ENCODE assay signal across 9 cellular contexts in the genomic region with DNA sequence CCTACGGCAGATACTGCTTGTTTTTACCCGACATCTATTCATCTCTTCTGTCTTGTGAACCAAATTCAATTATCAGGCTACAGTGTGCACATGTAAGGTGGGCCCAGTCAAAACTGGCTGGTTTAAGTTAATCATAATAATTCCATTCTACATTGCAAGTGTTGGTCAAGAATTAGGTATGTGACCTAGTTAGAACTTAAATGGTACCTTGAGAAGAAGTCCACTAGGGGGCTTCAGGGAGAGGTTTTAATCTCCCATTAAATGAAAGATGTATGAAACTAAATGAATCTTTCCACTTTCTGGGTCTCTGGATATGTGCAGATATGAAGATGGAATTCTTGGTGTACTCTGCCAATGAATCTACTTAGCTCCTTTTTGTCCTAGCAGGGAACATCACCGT.
DNase-seq lines count a peak whose midpoint lies in the region; ATAC-seq and TF ChIP-seq lines count a peak whose summit lies in the region.
"Had no signal": no experiment of that assay in that cellular context is flagged by ENCODE, and none has a peak within 500 bp of the region (broad histone marks: within the 10 kb centered on the region; RNA-seq: fewer than 3 reads in every experiment).

No MANE protein-coding gene starts in this region.

- WGBS in liver: 91% methylated on average over 3 of the region's 3 CpGs

- H3K27ac ChIP-seq in liver (ENCODE audit: low read depth in 1 of 2, low read length in 2 of 2): no peak overlapping the region

- POLR2A ChIA-PET in BJ (lab: Charles Lee): no interaction called here

- no peak overlapping the region for H3K27ac Mint-ChIP-seq in HFFc6
- H3K27ac Mint-ChIP-seq: memory B cell had no signal

- H3K27me3 ChIP-seq in BJ (ENCODE audit: control insufficient read depth, insufficient read depth, low read length) (no peaks in the 10 kb centered on the region), liver (ENCODE audit: control insufficient read depth in 4 of 4, insufficient read depth in 4 of 4, low read length in 3 of 4) (no peaks in the 10 kb centered on the region)

- peaks cover 28% of the 10 kb centered on the region for H3K36me3 Mint-ChIP-seq in HFFc6 (ENCODE audit: low read depth)
- H3K36me3 Mint-ChIP-seq: memory B cell had no signal

- no peak for ATAC-seq in HG02970 (IDR thresholded peaks at IDR 0.05; ENCODE audit: low FRiP score, unreplicated experiment)

- no peak overlapping the region for H3K9ac ChIP-seq in liver (ENCODE audit: low read depth in 1 of 2, low read length in 2 of 2)

- H3K4me1 Mint-ChIP-seq in HFFc6 (ENCODE audit: low read depth): peaks cover 28% of the 10 kb centered on the region
- H3K4me1 Mint-ChIP-seq: memory B cell had no signal

- H3K9me3 Mint-ChIP-seq in HFFc6: no peaks in the 10 kb centered on the region
- H3K9me3 Mint-ChIP-seq: memory B cell had no signal

- TF ChIP-seq RAD21 in liver (IDR thresholded peaks at IDR 0.05): peak; percentile 68 to 73

- CTCF ChIA-PET in BJ (lab: Yijun Ruan, JAX): interaction anchor here (0.8 to 1.3 kb wide), 3 partner anchors 53 to 128 kb away, joined by 3 to 4 read pairs (median 3); no protein-coding TSS in a partner anchor

- DNase-seq in BJ (ENCODE audit: low read depth) (peak; percentile 3), HFFc6 (peak; percentile 57), amniotic stem cell (lab: John Stamatoyannopoulos, UW) (peak; percentile 35), activated gamma-delta T cell (lab: John Stamatoyannopoulos, UW) (no peak), OCI-M2 (lab: John Stamatoyannopoulos, UW; ENCODE audit: unreplicated experiment) (no peak)
- DNase-seq in NK-92 treated with Interleukin-12 subunit alpha and Interleukin-12 subunit beta, amount 100 ng/mL, for 24 hours (lab: John Stamatoyannopoulos, UW): no peak

- no peaks in the 10 kb centered on the region for H3K9me3 ChIP-seq in liver (ENCODE audit: control insufficient read depth in 4 of 4, low read length in 3 of 4)

- TF ChIP-seq CTCF in BJ (IDR thresholded peaks at IDR 0.05; ENCODE audit: insufficient read depth, low read depth, low read length) (peak; percentile 62), HFFc6 (IDR thresholded peaks at IDR 0.05) (peak; percentile 82), liver (IDR thresholded peaks at IDR 0.05; ENCODE audit: low read depth, low read length, missing input control) (peak; percentile 31)

- H3K4me3 ChIP-seq in BJ (ENCODE audit: low read depth, low read length): no peak overlapping the region
- H3K4me3 ChIP-seq in liver (ENCODE audit: low read depth in 1 of 3, low read length in 3 of 3): no peak overlapping the region

- no peaks in the 10 kb centered on the region for H3K4me1 ChIP-seq in liver (ENCODE audit: control insufficient read depth in 4 of 4, insufficient read depth in 4 of 4, low read length in 3 of 4)

- H3K27me3 Mint-ChIP-seq in HFFc6 (ENCODE audit: insufficient read depth): no peaks in the 10 kb centered on the region; the same call in 1 of the 2 replicates

- no peaks in the 10 kb centered on the region for H3K36me3 ChIP-seq in BJ (ENCODE audit: control insufficient read depth, insufficient read depth, low read length)
- H3K36me3 ChIP-seq in liver (ENCODE audit: control insufficient read depth in 4 of 4, insufficient read depth in 3 of 4, low read depth in 1 of 4, low read length in 3 of 4): peaks cover 2 to 5% (median 4%) of the 10 kb centered on the region in 4 donors

- H3K4me3 Mint-ChIP-seq in HFFc6: no peak overlapping the region
- H3K4me3 Mint-ChIP-seq: memory B cell had no signal

TF ChIP-seq in liver, 16 proteins besides CTCF, POLR2A, EP300 and RAD21:
- TF ChIP-seq, protein P1, sequence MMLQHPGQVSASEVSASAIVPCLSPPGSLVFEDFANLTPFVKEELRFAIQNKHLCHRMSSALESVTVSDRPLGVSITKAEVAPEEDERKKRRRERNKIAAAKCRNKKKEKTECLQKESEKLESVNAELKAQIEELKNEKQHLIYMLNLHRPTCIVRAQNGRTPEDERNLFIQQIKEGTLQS (IDR thresholded peaks at IDR 0.05): no peak
- no peak for TF ChIP-seq FOXA2 (IDR thresholded peaks at IDR 0.05)
- TF ChIP-seq FOXA1 (IDR thresholded peaks at IDR 0.05): no peak
- TF ChIP-seq TAF1 (conservative IDR thresholded peaks at IDR 0.05): no peak
- no peak for TF ChIP-seq HNF4A (conservative IDR thresholded peaks at IDR 0.05)
- TF ChIP-seq, protein P2, sequence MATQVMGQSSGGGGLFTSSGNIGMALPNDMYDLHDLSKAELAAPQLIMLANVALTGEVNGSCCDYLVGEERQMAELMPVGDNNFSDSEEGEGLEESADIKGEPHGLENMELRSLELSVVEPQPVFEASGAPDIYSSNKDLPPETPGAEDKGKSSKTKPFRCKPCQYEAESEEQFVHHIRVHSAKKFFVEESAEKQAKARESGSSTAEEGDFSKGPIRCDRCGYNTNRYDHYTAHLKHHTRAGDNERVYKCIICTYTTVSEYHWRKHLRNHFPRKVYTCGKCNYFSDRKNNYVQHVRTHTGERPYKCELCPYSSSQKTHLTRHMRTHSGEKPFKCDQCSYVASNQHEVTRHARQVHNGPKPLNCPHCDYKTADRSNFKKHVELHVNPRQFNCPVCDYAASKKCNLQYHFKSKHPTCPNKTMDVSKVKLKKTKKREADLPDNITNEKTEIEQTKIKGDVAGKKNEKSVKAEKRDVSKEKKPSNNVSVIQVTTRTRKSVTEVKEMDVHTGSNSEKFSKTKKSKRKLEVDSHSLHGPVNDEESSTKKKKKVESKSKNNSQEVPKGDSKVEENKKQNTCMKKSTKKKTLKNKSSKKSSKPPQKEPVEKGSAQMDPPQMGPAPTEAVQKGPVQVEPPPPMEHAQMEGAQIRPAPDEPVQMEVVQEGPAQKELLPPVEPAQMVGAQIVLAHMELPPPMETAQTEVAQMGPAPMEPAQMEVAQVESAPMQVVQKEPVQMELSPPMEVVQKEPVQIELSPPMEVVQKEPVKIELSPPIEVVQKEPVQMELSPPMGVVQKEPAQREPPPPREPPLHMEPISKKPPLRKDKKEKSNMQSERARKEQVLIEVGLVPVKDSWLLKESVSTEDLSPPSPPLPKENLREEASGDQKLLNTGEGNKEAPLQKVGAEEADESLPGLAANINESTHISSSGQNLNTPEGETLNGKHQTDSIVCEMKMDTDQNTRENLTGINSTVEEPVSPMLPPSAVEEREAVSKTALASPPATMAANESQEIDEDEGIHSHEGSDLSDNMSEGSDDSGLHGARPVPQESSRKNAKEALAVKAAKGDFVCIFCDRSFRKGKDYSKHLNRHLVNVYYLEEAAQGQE (IDR thresholded peaks at IDR 0.05): no peak
- no peak for TF ChIP-seq YY1 (IDR thresholded peaks at IDR 0.05)
- TF ChIP-seq JUND (IDR thresholded peaks at IDR 0.05): no peak
- TF ChIP-seq SP1 (IDR thresholded peaks at IDR 0.05): no peak

Comparison
In these comparisons a context has a peak if more than half of its experiments do, and no peak if none do; other contexts are left out.
1. DNase-seq: peak in BJ (single experiment), HFFc6 (single experiment) and amniotic stem cell (single experiment); none in activated gamma-delta T cell (single experiment), NK-92 treated with Interleukin-12 subunit alpha and Interleukin-12 subunit beta, amount 100 ng/mL, for 24 hours (single experiment) and OCI-M2 (single experiment).
2. CTCF ChIP-seq: peak in every context shown above with its lines; median percentile 82 in HFFc6; 62 in BJ; 31 in liver.